In genomic region chr7:10106609-10107008, GRCh38 we compare ENCODE assay signal across 16 cellular contexts.
DNase-seq lines count a peak whose midpoint lies in the region; TF ChIP-seq lines count a peak whose summit lies in the region.
"Had no signal": no experiment of that assay in that cellular context is flagged by ENCODE, and none has a peak within 500 bp of the region (broad histone marks: within the 10 kb centered on the region; RNA-seq: fewer than 3 reads in every experiment).

No MANE protein-coding gene starts in this region.

- H3K4me1 ChIP-seq in parathyroid adenoma: no peaks in the 10 kb centered on the region
- H3K4me1 ChIP-seq: BLaER1, Caco-2 had no signal

- H3K27ac Mint-ChIP-seq in Calu3 (ENCODE audit: unreplicated experiment): no peak overlapping the region
- H3K27ac Mint-ChIP-seq: CD8-positive, alpha-beta memory T cell; IgD-negative memory B cell had no signal

- no peaks in the 10 kb centered on the region for H3K36me3 ChIP-seq in parathyroid adenoma (ENCODE audit: control insufficient read depth, insufficient read depth, low read length)
- H3K36me3 ChIP-seq: BLaER1 had no signal

- no peaks in the 10 kb centered on the region for H3K27me3 Mint-ChIP-seq in Calu3 (ENCODE audit: unreplicated experiment)
- H3K27me3 Mint-ChIP-seq: CD8-positive, alpha-beta memory T cell; IgD-negative memory B cell had no signal

- no peaks in the 10 kb centered on the region for H3K9me3 ChIP-seq in parathyroid adenoma (ENCODE audit: control insufficient read depth, low read length)
- H3K9me3 ChIP-seq: BLaER1, Caco-2 had no signal

- no peak overlapping the region for H3K9ac ChIP-seq in parathyroid adenoma
- H3K9ac ChIP-seq: BLaER1 had no signal

- H3K27ac ChIP-seq in VCaP (peak overlapping the region; percentile 57), parathyroid adenoma (no peak overlapping the region)
- H3K27ac ChIP-seq: BLaER1 had no signal

- H2AFZ ChIP-seq in parathyroid adenoma: peak overlapping the region; percentile 14

- H3K79me2 ChIP-seq in parathyroid adenoma: no peaks in the 10 kb centered on the region

- intact Hi-C loops in Calu3 (cut with micrococcal nuclease; ENCODE audit: unreplicated experiment): no loop called here

- no peaks in the 10 kb centered on the region for H3K36me3 Mint-ChIP-seq in Calu3 (ENCODE audit: insufficient read depth, unreplicated experiment)
- H3K36me3 Mint-ChIP-seq: CD8-positive, alpha-beta memory T cell; IgD-negative memory B cell had no signal

- H3K4me1 Mint-ChIP-seq in Calu3 (ENCODE audit: low read depth, unreplicated experiment): peaks cover 51% of the 10 kb centered on the region
- H3K4me1 Mint-ChIP-seq: CD8-positive, alpha-beta memory T cell; IgD-negative memory B cell had no signal

- TF ChIP-seq CTCF in Calu3 (IDR thresholded peaks at IDR 0.05; ENCODE audit: unreplicated experiment) (no peak), VCaP (conservative IDR thresholded peaks at IDR 0.05) (no peak), parathyroid adenoma (IDR thresholded peaks at IDR 0.05) (no peak)

- no peak overlapping the region for H3K4me2 ChIP-seq in parathyroid adenoma (ENCODE audit: low read length)
- H3K4me2 ChIP-seq: BLaER1 had no signal

- CTCF ChIA-PET in Calu3 (lab: Charles Lee): interaction anchor here (0.7 kb wide), 1 partner anchor 10 kb away, joined by 3 read pairs; no protein-coding TSS in a partner anchor

- H3K27me3 ChIP-seq in parathyroid adenoma (ENCODE audit: control insufficient read depth, insufficient read depth, low read length): no peaks in the 10 kb centered on the region
- H3K27me3 ChIP-seq: BLaER1 had no signal

- DNase-seq in Calu3 (no peak), kidney glomerular epithelial cell (lab: John Stamatoyannopoulos, UW) (peak; percentile 32), NOMO-1 treated with dmso at 0.1 percent for 144 hours (lab: John Stamatoyannopoulos, UW; ENCODE audit: unreplicated experiment) (no peak), DMS53 treated with DMSO at 0.1 percent for 48 hours (lab: John Stamatoyannopoulos, UW; ENCODE audit: unreplicated experiment) (no peak), activated gamma-delta T cell (lab: John Stamatoyannopoulos, UW) (no peak)
- no peak for DNase-seq in effector CD8-positive, alpha-beta T cell (lab: John Stamatoyannopoulos, UW)
- DNase-seq: AML-193; Caco-2; CD8-positive, alpha-beta memory T cell; DMS79 treated with DMSO at 0.1 percent for 48 hours; EL; KG1 had no signal

- BruUV-seq in Calu3 (replicated peaks; lab: Mats Ljungman, UMichigan): no TSS peak

- H3K9me3 Mint-ChIP-seq in Calu3 (ENCODE audit: low read depth, unreplicated experiment): peaks cover 4% of the 10 kb centered on the region

- peak overlapping the region; percentile 21 for H3K4me3 Mint-ChIP-seq in Calu3 (ENCODE audit: low read depth, unreplicated experiment)
- H3K4me3 Mint-ChIP-seq: CD8-positive, alpha-beta memory T cell; IgD-negative memory B cell had no signal

- H3K4me3 ChIP-seq in parathyroid adenoma (ENCODE audit: low read depth, low read length): no peak overlapping the region
- H3K4me3 ChIP-seq: BLaER1 had no signal
